In genomic region chr2:127508621-127509034, GRCh38 we compare ENCODE assay signal across 8 cellular contexts. TPM values are rescaled to one million over a fixed set of nuclear protein-coding genes. Genes with fewer than 3 reads are reported as not detected.
DNase-seq lines count a peak whose midpoint lies in the region; ATAC-seq lines count a peak whose summit lies in the region.

No MANE protein-coding gene starts in this region.

- ATAC-seq in esophagus mucosa (peak; percentile 98), GM19035 (IDR thresholded peaks at IDR 0.05; ENCODE audit: unreplicated experiment) (no peak)

- DNase-seq in DMS53 (lab: John Stamatoyannopoulos, UW) (peak; percentile 62), HK-2 (ENCODE audit: unreplicated experiment) (peak; percentile 72), SIG-M5 treated with dmso at 0.1 percent for 504 hours (lab: John Stamatoyannopoulos, UW; ENCODE audit: unreplicated experiment) (peak; percentile 92), myocyte (ENCODE audit: low read depth) (peak; percentile 98), T-helper 1 cell (no peak), mesenteric fat pad (ENCODE audit: low spot score) (no peak)

RNA-seq across cellular contexts. Expression of gene IWS1, which starts 17.7 kb away (rescaled TPM):
- total RNA-seq in esophagus mucosa (17.7 TPM), myocyte (56.3 and 71.7 TPM in 2 replicates), mesenteric fat pad (39.1 TPM)
- polyA plus RNA-seq in myocyte (2012): 31.8 TPM

RNA-seq across cellular contexts. Expression of gene MYO7B, which starts 26.9 kb away (rescaled TPM):
- 0.04 TPM for total RNA-seq in esophagus mucosa
- total RNA-seq in myocyte: 0.16 TPM in 1 of 2 replicates, not detected in the other
- polyA plus RNA-seq in myocyte (2012): 1.7 TPM
- 2.1 TPM for total RNA-seq in mesenteric fat pad

Comparison
In these comparisons a context has a peak if more than half of its experiments do, and no peak if none do; other contexts are left out.
1. DNase-seq: peak in DMS53 (single experiment), HK-2 (single experiment), SIG-M5 treated with dmso at 0.1 percent for 504 hours (single experiment) and myocyte (single experiment); none in T-helper 1 cell (0 of 5) and mesenteric fat pad (single experiment).